ENCODE assay signal across 8 cellular contexts in the genomic region with DNA sequence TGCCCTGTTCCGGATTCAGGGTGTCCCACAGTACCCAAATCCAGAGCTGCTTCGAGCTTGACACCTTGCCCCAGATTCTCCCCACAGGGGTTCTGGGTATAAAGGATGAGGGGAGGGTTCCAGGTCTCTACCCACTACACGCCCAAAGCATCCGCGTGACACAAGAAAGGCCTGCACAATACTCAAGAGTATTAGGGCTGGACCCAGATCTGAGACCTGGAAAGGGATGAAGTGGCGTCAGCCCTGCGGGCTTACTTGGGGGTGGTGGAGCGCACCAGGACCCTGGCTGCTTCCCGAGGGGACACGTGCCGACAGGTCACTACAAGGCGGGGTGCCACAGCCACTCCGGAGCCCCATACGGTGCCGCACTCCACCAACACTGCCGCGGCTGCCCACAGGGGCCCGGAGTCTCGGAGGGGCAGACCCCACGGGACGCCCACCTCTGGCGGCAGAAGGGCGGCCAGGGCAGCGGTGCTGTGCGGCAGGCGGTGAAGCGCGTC. TPM values are rescaled to one million over a fixed set of nuclear protein-coding genes. Genes with fewer than 3 reads are reported as not detected.
A peak's percentile ranks its signal among the peaks of the same experiment; 100 is the strongest.
DNase-seq lines count a peak whose midpoint lies in the region; ATAC-seq lines count a peak whose summit lies in the region.

No MANE protein-coding gene starts in this region.

- peak; percentile 5 for ATAC-seq in HG02870 (IDR thresholded peaks at IDR 0.05; ENCODE audit: unreplicated experiment)
- ATAC-seq in stimulated activated naive CD8-positive, alpha-beta T cell treated with anti-CD3 and anti-CD28 coated beads, Interleukin-15, amount 100 ng/mL, for 72 hours: peak; percentile 26

- H3K9me3 Mint-ChIP-seq in activated CD4-positive, alpha-beta memory T cell treated with anti-CD3 and anti-CD28 coated beads for 36 hours: no peaks in the 10 kb centered on the region
- no peaks in the 10 kb centered on the region for H3K9me3 Mint-ChIP-seq in stimulated activated naive CD8-positive, alpha-beta T cell treated with anti-CD3 and anti-CD28 coated beads, Interleukin-15, amount 100 ng/mL, for 72 hours

- CTCF ChIA-PET in activated CD4-positive, alpha-beta memory T cell treated with anti-CD3 and anti-CD28 coated beads for 36 hours (lab: Charles Lee): interaction anchor here (0.8 to 4.4 kb wide), 13 partner anchors 9 to 260 kb away, joined by 3 to 59 read pairs (median 13); a partner anchor contains a TSS

- H3K27ac Mint-ChIP-seq in activated CD4-positive, alpha-beta memory T cell treated with anti-CD3 and anti-CD28 coated beads for 36 hours: peak overlapping the region; percentile 62
- peak overlapping the region; percentile 52 to 63 for H3K27ac Mint-ChIP-seq in stimulated activated naive CD8-positive, alpha-beta T cell treated with anti-CD3 and anti-CD28 coated beads, Interleukin-15, amount 100 ng/mL, for 72 hours

- DNase-seq in DMS53 (lab: John Stamatoyannopoulos, UW) (peak; percentile 51), DMS53 treated with DMSO at 0.1 percent for 48 hours (lab: John Stamatoyannopoulos, UW; ENCODE audit: unreplicated experiment) (no peak), NCI-H524 (lab: John Stamatoyannopoulos, UW) (no peak), CD1c-positive myeloid dendritic cell (ENCODE audit: extremely low spot score) (no peak)
- DNase-seq in activated CD4-positive, alpha-beta memory T cell treated with anti-CD3 and anti-CD28 coated beads for 36 hours: no peak
- DNase-seq in stimulated activated naive CD8-positive, alpha-beta T cell treated with anti-CD3 and anti-CD28 coated beads, Interleukin-15, amount 100 ng/mL, for 72 hours: no peak

- peak overlapping the region; percentile 89 for H3K4me3 Mint-ChIP-seq in activated CD4-positive, alpha-beta memory T cell treated with anti-CD3 and anti-CD28 coated beads for 36 hours
- peak overlapping the region; percentile 84 to 98 for H3K4me3 Mint-ChIP-seq in stimulated activated naive CD8-positive, alpha-beta T cell treated with anti-CD3 and anti-CD28 coated beads, Interleukin-15, amount 100 ng/mL, for 72 hours

- peaks cover 14% of the 10 kb centered on the region for H3K36me3 Mint-ChIP-seq in activated CD4-positive, alpha-beta memory T cell treated with anti-CD3 and anti-CD28 coated beads for 36 hours

- H3K4me1 Mint-ChIP-seq in activated CD4-positive, alpha-beta memory T cell treated with anti-CD3 and anti-CD28 coated beads for 36 hours (ENCODE audit: low read depth): peaks cover 21% of the 10 kb centered on the region
- peaks cover 47% of the 10 kb centered on the region for H3K4me1 Mint-ChIP-seq in stimulated activated naive CD8-positive, alpha-beta T cell treated with anti-CD3 and anti-CD28 coated beads, Interleukin-15, amount 100 ng/mL, for 72 hours

- no peaks in the 10 kb centered on the region for H3K27me3 Mint-ChIP-seq in activated CD4-positive, alpha-beta memory T cell treated with anti-CD3 and anti-CD28 coated beads for 36 hours
- no peaks in the 10 kb centered on the region for H3K27me3 Mint-ChIP-seq in stimulated activated naive CD8-positive, alpha-beta T cell treated with anti-CD3 and anti-CD28 coated beads, Interleukin-15, amount 100 ng/mL, for 72 hours

- POLR2A ChIA-PET in activated CD4-positive, alpha-beta memory T cell treated with anti-CD3 and anti-CD28 coated beads for 36 hours (lab: Charles Lee): interaction anchor here (1.1 to 3.2 kb wide), 6 partner anchors 9 to 236 kb away, joined by 3 to 50 read pairs (median 4); a partner anchor contains a TSS

- peak overlapping the region; percentile 76 for H3K9ac ChIP-seq in iPS-15b (ENCODE audit: low read depth, low read length)

- intact Hi-C loops in activated CD4-positive, alpha-beta memory T cell treated with anti-CD3 and anti-CD28 coated beads for 36 hours (cut with micrococcal nuclease): loop anchor here (5.0 kb wide), 1 partner anchor 62 kb away; no protein-coding TSS in a partner anchor

- H3K27me3 ChIP-seq in iPS-15b (ENCODE audit: control insufficient read depth, insufficient read depth, low read length): peaks cover 5% of the 10 kb centered on the region

- no peaks in the 10 kb centered on the region for H3K9me3 ChIP-seq in iPS-15b (ENCODE audit: control insufficient read depth, insufficient read depth, low read length)

- no peaks in the 10 kb centered on the region for H3K36me3 ChIP-seq in iPS-15b (ENCODE audit: control insufficient read depth, insufficient read depth, low read length)

- H3K4me1 ChIP-seq in iPS-15b (ENCODE audit: control insufficient read depth, insufficient read depth, low read length): peaks cover 4% of the 10 kb centered on the region

- peak overlapping the region; percentile 70 for H3K4me3 ChIP-seq in iPS-15b (ENCODE audit: low read depth, low read length)

RNA-seq across cellular contexts. Expression of a gene that starts 1.3 kb away (rescaled TPM):
- 10 to 100 TPM; 10.9 to 12.1 TPM for total RNA-seq in activated CD4-positive, alpha-beta memory T cell treated with anti-CD3 and anti-CD28 coated beads for 36 hours

RNA-seq across cellular contexts. Expression of a gene that starts 12.6 kb away (rescaled TPM):
- total RNA-seq in activated CD4-positive, alpha-beta memory T cell treated with anti-CD3 and anti-CD28 coated beads for 36 hours: 1 to 10 TPM; 5.3 to 7.1 TPM

RNA-seq across cellular contexts. Expression of a gene that starts 25.1 kb away (rescaled TPM):
- total RNA-seq in activated CD4-positive, alpha-beta memory T cell treated with anti-CD3 and anti-CD28 coated beads for 36 hours: 10 to 100 TPM; 91.9 to 94.8 TPM
